8 cellular contexts compared by ENCODE assay signal in the genomic region with DNA sequence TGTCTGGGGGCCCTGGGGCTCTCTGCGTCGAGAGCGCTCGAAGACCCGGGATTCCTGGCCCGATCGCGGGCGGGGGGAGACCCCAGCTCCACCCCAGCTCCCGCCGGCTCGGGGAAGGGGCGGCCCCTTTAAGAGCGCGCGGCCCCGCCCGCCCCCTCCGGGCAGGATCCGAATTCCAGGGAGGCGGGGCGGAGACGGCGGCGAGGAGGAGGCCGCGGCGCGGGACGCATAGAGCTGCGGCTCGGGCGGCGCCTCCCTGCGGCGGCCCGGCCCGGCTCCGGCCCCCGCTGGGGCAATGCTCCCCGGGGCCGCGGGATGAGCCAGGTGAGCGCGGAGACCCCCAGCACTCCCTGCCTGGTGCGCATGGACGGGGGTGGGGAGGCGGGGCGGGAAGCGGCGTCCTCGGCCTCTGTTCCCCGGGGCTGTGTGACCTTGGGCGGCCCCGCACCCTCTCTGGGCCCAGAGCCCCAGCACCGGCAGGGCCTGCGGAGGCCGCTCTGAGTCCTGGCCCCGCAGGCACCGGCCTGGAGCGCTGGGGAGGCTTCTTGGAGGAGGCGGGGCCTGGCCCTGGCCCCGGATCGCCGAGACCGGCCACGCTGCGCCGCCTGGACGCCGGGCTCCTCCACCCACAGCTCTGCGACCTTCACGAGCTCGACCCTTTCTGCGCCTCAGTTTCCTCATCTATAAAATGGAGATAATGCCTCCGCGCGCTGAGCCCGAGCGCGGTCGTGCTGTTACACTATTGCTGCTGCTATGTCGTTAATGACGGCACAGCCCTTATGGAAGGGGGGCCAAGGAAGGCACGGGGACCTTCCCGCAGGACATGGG. TPM values are rescaled to one million over a fixed set of nuclear protein-coding genes. Genes with fewer than 3 reads are reported as not detected.
A peak's percentile ranks its signal among the peaks of the same experiment; 100 is the strongest.
DNase-seq lines count a peak whose midpoint lies in the region; ATAC-seq and TF ChIP-seq lines count a peak whose summit lies in the region.

No MANE protein-coding gene starts in this region.

- DNase-seq in DMS 273 (lab: John Stamatoyannopoulos, UW; ENCODE audit: unreplicated experiment) (peak; percentile 90), DMS 273 treated with DMSO at 0.1 percent for 48 hours (lab: John Stamatoyannopoulos, UW) (no peak), T-helper 17 cell (peak in 2 of 3 donors; percentile 32 to 39), left lung (peak; percentile 82 to 93)

- H3K9me3 Mint-ChIP-seq in stimulated activated memory B cell treated with anti-CD40 and anti-IgM and Interleukin-4, amounts not matched to agents 10 μg/mL and 1 μg/mL and 100 μg/mL, for 72 hours, result no peaks in the 10 kb centered on the region

- H3K9me3 ChIP-seq in Loucy (ENCODE audit: insufficient read depth, low read depth, low read length), result no peaks in the 10 kb centered on the region
- H3K9me3 ChIP-seq in T-helper 17 cell (ENCODE audit: control insufficient read depth, low read length, poor library complexity, severe bottlenecking), result no peaks in the 10 kb centered on the region
- no peaks in the 10 kb centered on the region for H3K9me3 ChIP-seq in duodenal mucosa (ENCODE audit: control insufficient read depth in 1 of 2, low read length in 2 of 2)
- no peaks in the 10 kb centered on the region for H3K9me3 ChIP-seq in left lung

- no peaks in the 10 kb centered on the region for H3K79me2 ChIP-seq in Loucy (ENCODE audit: insufficient read depth, low read length)

- H4K20me1 ChIP-seq in Loucy (ENCODE audit: insufficient read depth, low read length, poor library complexity, severe bottlenecking), result no peaks in the 10 kb centered on the region

- H3K4me2 ChIP-seq in Loucy (ENCODE audit: low read depth, low read length, poor library complexity, severe bottlenecking), result peak overlapping the region; percentile 91

- peak; percentile 29 for ATAC-seq in T-helper 17 cell
- ATAC-seq in left lung, result peak; percentile 77
- ATAC-seq in stimulated activated memory B cell treated with anti-CD40 and anti-IgM and Interleukin-4, amounts not matched to agents 10 μg/mL and 1 μg/mL and 100 μg/mL, for 72 hours, result no peak
- ATAC-seq in GM18907 (IDR thresholded peaks at IDR 0.05; ENCODE audit: unreplicated experiment), result no peak

- intact Hi-C loops in left lung (cut with DNase I), result no loop called here

- H3K27ac ChIP-seq in duodenal mucosa (ENCODE audit: low read depth, low read length), result peak overlapping the region; percentile 66
- peak overlapping the region; percentile 83 to 86 for H3K27ac ChIP-seq in left lung

- H3K36me3 ChIP-seq in Loucy (ENCODE audit: insufficient read depth, low read length) (no peaks in the 10 kb centered on the region), duodenal mucosa (ENCODE audit: control insufficient read depth in 1 of 2, insufficient read depth in 2 of 2, low read length in 2 of 2) (no peaks in the 10 kb centered on the region), left lung (peaks cover 0 to 6% of the 10 kb centered on the region in 2 donors)

- peak overlapping the region; percentile 89 for H3K9ac ChIP-seq in Loucy (ENCODE audit: low read depth, low read length, poor library complexity, severe bottlenecking)
- peak overlapping the region; percentile 71 to 72 for H3K9ac ChIP-seq in duodenal mucosa (ENCODE audit: low read depth in 1 of 2, low read length in 2 of 2)

- H3K27me3 ChIP-seq in Loucy (ENCODE audit: insufficient read depth, low read length, poor library complexity, severe bottlenecking) (no peaks in the 10 kb centered on the region), duodenal mucosa (ENCODE audit: control insufficient read depth in 1 of 2, insufficient read depth in 2 of 2, low read length in 2 of 2) (no peaks in the 10 kb centered on the region), left lung (peaks cover 0 to 32% of the 10 kb centered on the region in 2 donors)

- no peaks in the 10 kb centered on the region for H3K36me3 Mint-ChIP-seq in T-helper 17 cell (ENCODE audit: low read depth)
- H3K36me3 Mint-ChIP-seq in stimulated activated memory B cell treated with anti-CD40 and anti-IgM and Interleukin-4, amounts not matched to agents 10 μg/mL and 1 μg/mL and 100 μg/mL, for 72 hours, result no peaks in the 10 kb centered on the region

- peaks cover 31% of the 10 kb centered on the region for H3K4me1 ChIP-seq in Loucy (ENCODE audit: insufficient read depth, low read length, poor library complexity, severe bottlenecking)
- peaks cover 49 to 65% of the 10 kb centered on the region in 2 donors for H3K4me1 ChIP-seq in duodenal mucosa (ENCODE audit: control insufficient read depth in 1 of 2, insufficient read depth in 2 of 2, low read length in 2 of 2)
- H3K4me1 ChIP-seq in left lung, result peaks cover 46 to 73% of the 10 kb centered on the region in 2 donors

- peaks cover 19% of the 10 kb centered on the region for H3K4me1 Mint-ChIP-seq in T-helper 17 cell
- H3K4me1 Mint-ChIP-seq in stimulated activated memory B cell treated with anti-CD40 and anti-IgM and Interleukin-4, amounts not matched to agents 10 μg/mL and 1 μg/mL and 100 μg/mL, for 72 hours, result peaks cover 47% of the 10 kb centered on the region

- TF ChIP-seq CTCF in Loucy (conservative IDR thresholded peaks at IDR 0.05; ENCODE audit: low read length) (no peak), left lung (IDR thresholded peaks at IDR 0.05) (no peak)

- peak overlapping the region; percentile 90 for H3K4me3 ChIP-seq in Loucy (ENCODE audit: low read length, poor library complexity, severe bottlenecking)
- peak overlapping the region; percentile 75 to 86 for H3K4me3 ChIP-seq in duodenal mucosa (ENCODE audit: low read depth in 1 of 2, low read length in 2 of 2)
- H3K4me3 ChIP-seq in left lung, result peak overlapping the region; percentile 74 to 92

- H3K27ac Mint-ChIP-seq in T-helper 17 cell, result peak overlapping the region; percentile 80
- H3K27ac Mint-ChIP-seq in stimulated activated memory B cell treated with anti-CD40 and anti-IgM and Interleukin-4, amounts not matched to agents 10 μg/mL and 1 μg/mL and 100 μg/mL, for 72 hours, result peak overlapping the region; percentile 63

- no peaks in the 10 kb centered on the region; the same call in 1 of the 2 replicates for H3F3A ChIP-seq in Loucy (ENCODE audit: low read depth)

- H3K9me2 ChIP-seq in Loucy (replicated peaks; ENCODE audit: low read depth, low read length), result no peaks in the 10 kb centered on the region

- H3K27me3 Mint-ChIP-seq in T-helper 17 cell, result peaks cover 1% of the 10 kb centered on the region
- H3K27me3 Mint-ChIP-seq in stimulated activated memory B cell treated with anti-CD40 and anti-IgM and Interleukin-4, amounts not matched to agents 10 μg/mL and 1 μg/mL and 100 μg/mL, for 72 hours, result peaks cover 75% of the 10 kb centered on the region

- peak overlapping the region; percentile 98 for H2AFZ ChIP-seq in Loucy (ENCODE audit: low read length)

- H3K4me3 Mint-ChIP-seq in T-helper 17 cell, result peak overlapping the region; percentile 88
- peak overlapping the region; percentile 77 for H3K4me3 Mint-ChIP-seq in stimulated activated memory B cell treated with anti-CD40 and anti-IgM and Interleukin-4, amounts not matched to agents 10 μg/mL and 1 μg/mL and 100 μg/mL, for 72 hours

RNA-seq across cellular contexts. Expression of a gene that starts 0.6 kb away (rescaled TPM):
- 10 to 100 TPM in 1 of 2 donors, 1 to 10 TPM in 1; 2.5 to 32.6 TPM for total RNA-seq in T-helper 17 cell
- 10 to 100 TPM; 30.6 to 32.6 TPM for total RNA-seq in left lung

RNA-seq across cellular contexts. Expression of a gene that starts 8.5 kb away (rescaled TPM):
- total RNA-seq in T-helper 17 cell (under 1 TPM in 1 of 2 donors, not detected in 1; 0.92 TPM), left lung (1 to 10 TPM in 1 of 2 donors, under 1 TPM in 1; 0.96 to 1.8 TPM)

RNA-seq across cellular contexts. Expression of a gene that starts 39.0 kb away (rescaled TPM):
- total RNA-seq in T-helper 17 cell (100 to 1,000 TPM; 323 to 335 TPM), left lung (100 to 1,000 TPM; 125 to 189 TPM)

RNA-seq across cellular contexts. Expression of a gene that starts 39.3 kb away (rescaled TPM):
- total RNA-seq in T-helper 17 cell (10 to 100 TPM; 11.3 to 15.9 TPM), left lung (10 to 100 TPM; 24.1 to 34.7 TPM)

Comparison
In these comparisons a context has a peak if more than half of its experiments do, and no peak if none do; other contexts are left out.
1. ATAC-seq: peak in T-helper 17 cell (single experiment) and left lung (single experiment); none in stimulated activated memory B cell treated with anti-CD40 and anti-IgM and Interleukin-4, amounts not matched to agents 10 μg/mL and 1 μg/mL and 100 μg/mL, for 72 hours (single experiment) and GM18907 (single experiment).
2. Peak in every context shown above with its lines, with median percentiles within 50 percentile points of each other: H3K4me3 ChIP-seq.